ENCODE assay signal across 1 cellular context in genomic region chr13:25180795-25181537, GRCh38.
TF ChIP-seq lines count a peak whose summit lies in the region.

No MANE protein-coding gene starts in this region.

TF ChIP-seq in GM23338, 12 proteins besides CTCF, POLR2A, EP300 and RAD21 (continued from another document):
- TF ChIP-seq EZH2 (IDR thresholded peaks at IDR 0.05; ENCODE audit: low read depth, unreplicated experiment) (no peak), CREB1 (CRISPR knock-in tag; IDR thresholded peaks at IDR 0.05; ENCODE audit: low read depth) (no peak), POLR2AphosphoS5 (IDR thresholded peaks at IDR 0.05; ENCODE audit: low read depth) (no peak), ZNF462 (CRISPR knock-in tag; IDR thresholded peaks at IDR 0.05) (no peak), STAT1 (IDR thresholded peaks at IDR 0.05; ENCODE audit: unreplicated experiment) (no peak), ETS1 (IDR thresholded peaks at IDR 0.05) (no peak), ZNF331 (CRISPR knock-in tag; IDR thresholded peaks at IDR 0.05; ENCODE audit: low read depth) (no peak)
TF ChIP-seq in GM23338: peak in this region for 0.
